14 cellular contexts compared by ENCODE assay signal in genomic region chr15:73886717-73887345, GRCh38. TPM values are rescaled to one million over a fixed set of nuclear protein-coding genes. Genes with fewer than 3 reads are reported as not detected.
DNase-seq lines count a peak whose midpoint lies in the region; ATAC-seq and TF ChIP-seq lines count a peak whose summit lies in the region.
"Had no signal": no experiment of that assay in that cellular context is flagged by ENCODE, and none has a peak within 500 bp of the region (broad histone marks: within the 10 kb centered on the region; RNA-seq: fewer than 3 reads in every experiment).

No MANE protein-coding gene starts in this region.

- H3K9me3 ChIP-seq in RWPE2 (ENCODE audit: severe bottlenecking): no peaks in the 10 kb centered on the region
- H3K9me3 ChIP-seq: Caco-2 had no signal

- DNase-seq in RPMI8226 (peak; percentile 60), RWPE2 (ENCODE audit: low spot score) (peak; percentile 57), mesenteric fat pad (ENCODE audit: low spot score) (peak; percentile 60)
- DNase-seq in stimulated activated naive B cell treated with anti-CD40 and anti-IgM and Interleukin-4, amounts not matched to agents 10 μg/mL and 1 μg/mL and 100 μg/mL, for 72 hours: peak; percentile 6
- no peak for DNase-seq in activated CD4-positive, alpha-beta memory T cell treated with anti-CD3 and anti-CD28 coated beads, Interleukin-2, amount 10 ng/mL, durations not matched to agents 7 days and 5 days
- no peak for DNase-seq in activated T-cell treated with anti-CD3 and anti-CD28 coated beads, Interleukin-2, amount 50 U/mL, for 72 hours
- DNase-seq: ACHN; CD4-positive, alpha-beta T cell had no signal

- no peak overlapping the region for H3K4me3 Mint-ChIP-seq in stimulated activated naive B cell treated with anti-CD40 and anti-IgM and Interleukin-4, amounts not matched to agents 10 μg/mL and 1 μg/mL and 100 μg/mL, for 72 hours
- H3K4me3 Mint-ChIP-seq in activated CD4-positive, alpha-beta memory T cell treated with anti-CD3 and anti-CD28 coated beads, Interleukin-2, amount 10 ng/mL, durations not matched to agents 7 days and 5 days: no peak overlapping the region
- H3K4me3 Mint-ChIP-seq in activated T-cell treated with anti-CD3 and anti-CD28 coated beads, Interleukin-2, amount 50 U/mL, for 72 hours: no peak overlapping the region
- H3K4me3 Mint-ChIP-seq: CD4-positive, alpha-beta T cell; H9 had no signal

- no peaks in the 10 kb centered on the region for H3K4me1 ChIP-seq in RWPE2 (ENCODE audit: insufficient read depth, poor library complexity, severe bottlenecking)
- H3K4me1 ChIP-seq: Caco-2 had no signal

- peaks cover 7 to 10% of the 10 kb centered on the region in 2 donors for H3K4me1 Mint-ChIP-seq in stimulated activated naive B cell treated with anti-CD40 and anti-IgM and Interleukin-4, amounts not matched to agents 10 μg/mL and 1 μg/mL and 100 μg/mL, for 72 hours
- H3K4me1 Mint-ChIP-seq in activated CD4-positive, alpha-beta memory T cell treated with anti-CD3 and anti-CD28 coated beads, Interleukin-2, amount 10 ng/mL, durations not matched to agents 7 days and 5 days: no peaks in the 10 kb centered on the region
- no peaks in the 10 kb centered on the region for H3K4me1 Mint-ChIP-seq in activated T-cell treated with anti-CD3 and anti-CD28 coated beads, Interleukin-2, amount 50 U/mL, for 72 hours (ENCODE audit: low read depth)

- no peaks in the 10 kb centered on the region for H3K36me3 ChIP-seq in RWPE2 (ENCODE audit: low read depth)

- no peak for ATAC-seq in RWPE2 (ENCODE audit: low read depth)
- peak; percentile 74 for ATAC-seq in stimulated activated naive B cell treated with anti-CD40 and anti-IgM and Interleukin-4, amounts not matched to agents 10 μg/mL and 1 μg/mL and 100 μg/mL, for 72 hours (replicated peaks)
- ATAC-seq in activated T-cell treated with anti-CD3 and anti-CD28 coated beads, Interleukin-2, amount 50 U/mL, for 72 hours (replicated peaks in 1 of 2): no peak
- ATAC-seq in GM18520 (IDR thresholded peaks at IDR 0.05; ENCODE audit: unreplicated experiment): no peak
- ATAC-seq: HepG2 had no signal

- POLR2A ChIA-PET in activated CD4-positive, alpha-beta memory T cell treated with anti-CD3 and anti-CD28 coated beads, Interleukin-2, amount 10 ng/mL, durations not matched to agents 7 days and 5 days (lab: Charles Lee): no interaction called here

- H3K4me3 ChIP-seq in RWPE2 (ENCODE audit: severe bottlenecking): no peak overlapping the region

- H3K27me3 Mint-ChIP-seq in stimulated activated naive B cell treated with anti-CD40 and anti-IgM and Interleukin-4, amounts not matched to agents 10 μg/mL and 1 μg/mL and 100 μg/mL, for 72 hours: peaks cover 30 to 36% of the 10 kb centered on the region in 2 donors
- H3K27me3 Mint-ChIP-seq in activated CD4-positive, alpha-beta memory T cell treated with anti-CD3 and anti-CD28 coated beads, Interleukin-2, amount 10 ng/mL, durations not matched to agents 7 days and 5 days: peaks cover 28% of the 10 kb centered on the region
- peaks cover 12% of the 10 kb centered on the region for H3K27me3 Mint-ChIP-seq in activated T-cell treated with anti-CD3 and anti-CD28 coated beads, Interleukin-2, amount 50 U/mL, for 72 hours (ENCODE audit: low read depth)

- peaks cover 9% of the 10 kb centered on the region for H3K27me3 ChIP-seq in RWPE2 (ENCODE audit: insufficient read depth, poor library complexity, severe bottlenecking)

- H3K36me3 Mint-ChIP-seq in stimulated activated naive B cell treated with anti-CD40 and anti-IgM and Interleukin-4, amounts not matched to agents 10 μg/mL and 1 μg/mL and 100 μg/mL, for 72 hours: no peaks in the 10 kb centered on the region
- no peaks in the 10 kb centered on the region for H3K36me3 Mint-ChIP-seq in activated CD4-positive, alpha-beta memory T cell treated with anti-CD3 and anti-CD28 coated beads, Interleukin-2, amount 10 ng/mL, durations not matched to agents 7 days and 5 days (ENCODE audit: low read depth)
- no peaks in the 10 kb centered on the region for H3K36me3 Mint-ChIP-seq in activated T-cell treated with anti-CD3 and anti-CD28 coated beads, Interleukin-2, amount 50 U/mL, for 72 hours (ENCODE audit: insufficient read depth in 2 of 2)

- CTCF ChIA-PET in activated CD4-positive, alpha-beta memory T cell treated with anti-CD3 and anti-CD28 coated beads, Interleukin-2, amount 10 ng/mL, durations not matched to agents 7 days and 5 days (lab: Charles Lee): interaction anchor here (1.2 kb wide), 1 partner anchor 11 kb away, joined by 3 read pairs; no protein-coding TSS in a partner anchor

- TF ChIP-seq CTCF in RWPE2 (IDR thresholded peaks at IDR 0.05; ENCODE audit: poor library complexity, severe bottlenecking): no peak

- no peak overlapping the region for H3K27ac Mint-ChIP-seq in stimulated activated naive B cell treated with anti-CD40 and anti-IgM and Interleukin-4, amounts not matched to agents 10 μg/mL and 1 μg/mL and 100 μg/mL, for 72 hours
- H3K27ac Mint-ChIP-seq in activated CD4-positive, alpha-beta memory T cell treated with anti-CD3 and anti-CD28 coated beads, Interleukin-2, amount 10 ng/mL, durations not matched to agents 7 days and 5 days: no peak overlapping the region
- no peak overlapping the region for H3K27ac Mint-ChIP-seq in activated T-cell treated with anti-CD3 and anti-CD28 coated beads, Interleukin-2, amount 50 U/mL, for 72 hours
- H3K27ac Mint-ChIP-seq: CD4-positive, alpha-beta T cell; H9 had no signal

- no peak overlapping the region for H3K27ac ChIP-seq in RWPE2 (ENCODE audit: poor library complexity, severe bottlenecking)
- H3K27ac ChIP-seq: C4-2B had no signal

- no peaks in the 10 kb centered on the region for H3K9me3 Mint-ChIP-seq in stimulated activated naive B cell treated with anti-CD40 and anti-IgM and Interleukin-4, amounts not matched to agents 10 μg/mL and 1 μg/mL and 100 μg/mL, for 72 hours
- no peaks in the 10 kb centered on the region for H3K9me3 Mint-ChIP-seq in activated CD4-positive, alpha-beta memory T cell treated with anti-CD3 and anti-CD28 coated beads, Interleukin-2, amount 10 ng/mL, durations not matched to agents 7 days and 5 days
- H3K9me3 Mint-ChIP-seq in activated T-cell treated with anti-CD3 and anti-CD28 coated beads, Interleukin-2, amount 50 U/mL, for 72 hours: no peaks in the 10 kb centered on the region
- H3K9me3 Mint-ChIP-seq: CD4-positive, alpha-beta T cell; H9 had no signal

RNA-seq across cellular contexts. Expression of gene TBC1D21, which starts 13.5 kb away (rescaled TPM):
- total RNA-seq in mesenteric fat pad: not detected
- total RNA-seq in activated CD4-positive, alpha-beta memory T cell treated with anti-CD3 and anti-CD28 coated beads, Interleukin-2, amount 10 ng/mL, durations not matched to agents 7 days and 5 days: not detected
- not detected for total RNA-seq in activated T-cell treated with anti-CD3 and anti-CD28 coated beads, Interleukin-2, amount 50 U/mL, for 72 hours
- total RNA-seq: Caco-2; CD4-positive, alpha-beta T cell; H1; H9; HepG2 had no signal

RNA-seq across cellular contexts. Expression of gene LOXL1, which starts 39.4 kb away (rescaled TPM):
- 14.0 TPM for total RNA-seq in mesenteric fat pad
- total RNA-seq in activated CD4-positive, alpha-beta memory T cell treated with anti-CD3 and anti-CD28 coated beads, Interleukin-2, amount 10 ng/mL, durations not matched to agents 7 days and 5 days: 10 to 100 TPM in 1 of 2 experiments, 1 to 10 TPM in 1; 9.1 to 10.9 TPM
- 1 to 10 TPM; 1.9 to 2.5 TPM for total RNA-seq in activated T-cell treated with anti-CD3 and anti-CD28 coated beads, Interleukin-2, amount 50 U/mL, for 72 hours

Comparison
In these comparisons a context has a peak if more than half of its experiments do, and no peak if none do; other contexts are left out.
1. DNase-seq: peak in RPMI8226 (single experiment), RWPE2 (single experiment), mesenteric fat pad (single experiment) and stimulated activated naive B cell treated with anti-CD40 and anti-IgM and Interleukin-4, amounts not matched to agents 10 μg/mL and 1 μg/mL and 100 μg/mL, for 72 hours (single experiment); none in activated CD4-positive, alpha-beta memory T cell treated with anti-CD3 and anti-CD28 coated beads, Interleukin-2, amount 10 ng/mL, durations not matched to agents 7 days and 5 days (single experiment) and activated T-cell treated with anti-CD3 and anti-CD28 coated beads, Interleukin-2, amount 50 U/mL, for 72 hours (0 of 2).
2. ATAC-seq: peak in stimulated activated naive B cell treated with anti-CD40 and anti-IgM and Interleukin-4, amounts not matched to agents 10 μg/mL and 1 μg/mL and 100 μg/mL, for 72 hours (2 of 2); none in RWPE2 (single experiment), activated T-cell treated with anti-CD3 and anti-CD28 coated beads, Interleukin-2, amount 50 U/mL, for 72 hours (0 of 2) and GM18520 (single experiment).